Comparison of ENCODE assay signal across 21 cellular contexts in the genomic region with DNA sequence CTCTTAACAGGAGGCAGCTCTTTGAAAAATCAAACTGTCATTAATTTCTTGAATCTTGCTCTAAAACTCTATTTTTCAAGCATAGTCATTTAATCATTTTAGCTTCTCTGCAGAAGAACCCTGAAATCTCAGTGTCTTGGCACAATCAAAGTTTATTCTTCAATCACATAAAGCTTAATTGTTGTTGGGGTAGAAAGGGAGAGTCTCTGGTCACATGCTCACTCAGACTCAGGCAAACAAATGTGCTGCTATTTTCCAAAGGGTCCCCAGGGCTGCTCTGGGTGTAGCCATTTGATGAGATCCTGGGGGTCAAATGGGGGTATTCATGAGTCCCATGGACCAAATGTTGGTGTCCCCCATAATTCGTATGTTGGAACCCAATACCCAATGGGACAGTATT.
DNase-seq lines count a peak whose midpoint lies in the region; TF ChIP-seq lines count a peak whose summit lies in the region.
"Had no signal": no experiment of that assay in that cellular context is flagged by ENCODE, and none has a peak within 500 bp of the region (broad histone marks: within the 10 kb centered on the region; RNA-seq: fewer than 3 reads in every experiment).

No MANE protein-coding gene starts in this region.

- no peaks in the 10 kb centered on the region for H3K4me1 ChIP-seq in uterus
- H3K4me1 ChIP-seq: BLaER1 treated with 17β-estradiol and CSF1 and Interleukin-3, amounts not matched to agents 10 nM and 100 nM; HAP-1 had no signal

- no peak overlapping the region for H3K4me3 ChIP-seq in uterus
- H3K4me3 ChIP-seq: BLaER1 treated with 17β-estradiol and CSF1 and Interleukin-3, amounts not matched to agents 10 nM and 100 nM; GM23338; HAP-1; SJCRH30 had no signal

- H3K36me3 ChIP-seq in uterus: no peaks in the 10 kb centered on the region
- H3K36me3 ChIP-seq: BLaER1 treated with 17β-estradiol and CSF1 and Interleukin-3, amounts not matched to agents 10 nM and 100 nM; HAP-1; SJCRH30 had no signal

- in situ Hi-C loops in SK-MEL-5 (cut with HindIII; ENCODE audit: low pct_unique_long_range_greater_than_20kb, low sequenced_read_pairs): no loop called here

- H3K27ac ChIP-seq in uterus: peak overlapping the region; percentile 60 to 86
- H3K27ac ChIP-seq: BLaER1 treated with 17β-estradiol and CSF1 and Interleukin-3, amounts not matched to agents 10 nM and 100 nM; SJCRH30 had no signal

- intact Hi-C loops in uterus (cut with DNase I; ENCODE audit: low total_unique reads): no loop called here

- no peak for TF ChIP-seq CTCF in uterus (IDR thresholded peaks at IDR 0.05)

- DNase-seq in SK-MEL-5 (ENCODE audit: low read depth, low spot score) (peak; percentile 19), globus pallidus (ENCODE audit: low spot score) (peak; percentile 89), midbrain (lab: John Stamatoyannopoulos, UW) (peak; percentile 51), uterus (no peak), HuH-7.5 (ENCODE audit: low spot score) (no peak), NCI-H2227 (lab: John Stamatoyannopoulos, UW; ENCODE audit: unreplicated experiment) (no peak), erythroblast (lab: John Stamatoyannopoulos, UW) (no peak)
- DNase-seq: CD4-positive, alpha-beta T cell; COR-L47; Karpas-422; NCI-H1092 treated with DMSO at 0.1 percent for 48 hours; NCI-H1436; NCI-H187; NCI-H446; NCI-H524 treated with DMSO at 0.1 percent for 48 hours; NCI-H774; PC-3; SJCRH30 had no signal

- H3K27me3 ChIP-seq in uterus: no peaks in the 10 kb centered on the region
- H3K27me3 ChIP-seq: BLaER1 treated with 17β-estradiol and CSF1 and Interleukin-3, amounts not matched to agents 10 nM and 100 nM; SJCRH30 had no signal

- TF ChIP-seq POLR2A in uterus (IDR thresholded peaks at IDR 0.05) (no peak), erythroblast (IDR thresholded peaks at IDR 0.05; ENCODE audit: low read length) (no peak)

- no peaks in the 10 kb centered on the region for H3K9me3 ChIP-seq in uterus
- H3K9me3 ChIP-seq: HAP-1, SJCRH30 had no signal

Comparison
In these comparisons a context has a peak if more than half of its experiments do, and no peak if none do; other contexts are left out.
1. DNase-seq: peak in SK-MEL-5 (single experiment), globus pallidus (single experiment) and midbrain (single experiment); none in uterus (0 of 2), HuH-7.5 (single experiment), NCI-H2227 (single experiment) and erythroblast (0 of 2).